ENCODE assay signal across 8 cellular contexts in genomic region chr11:47552086-47552580, GRCh38. TPM values are rescaled to one million over a fixed set of nuclear protein-coding genes. Genes with fewer than 3 reads are reported as not detected.
DNase-seq lines count a peak whose midpoint lies in the region; ATAC-seq and TF ChIP-seq lines count a peak whose summit lies in the region.

No MANE protein-coding gene starts in this region.

- in situ Hi-C loops in GM13976 (cut with MboI; ENCODE audit: low sequenced_read_pairs, unreplicated experiment), result no loop called here

- H3K27me3 ChIP-seq in BJ (ENCODE audit: control insufficient read depth, insufficient read depth, low read length) (no peaks in the 10 kb centered on the region), adipocyte (replicated peaks; ENCODE audit: control insufficient read depth, insufficient read depth, low read length) (no peaks in the 10 kb centered on the region), right atrium auricular region (no peaks in the 10 kb centered on the region)

- H3K4me1 ChIP-seq in adipocyte (ENCODE audit: control insufficient read depth, insufficient read depth, low read length) (peaks cover 27% of the 10 kb centered on the region), right atrium auricular region (peaks cover 0 to 24% of the 10 kb centered on the region in 2 donors)

- TF ChIP-seq CTCF in BJ (IDR thresholded peaks at IDR 0.05; ENCODE audit: insufficient read depth, low read depth, low read length) (no peak), right atrium auricular region (IDR thresholded peaks at IDR 0.05) (no peak), retinal pigment epithelial cell (conservative IDR thresholded peaks at IDR 0.05; ENCODE audit: low read depth, low read length) (no peak), GM13976 (IDR thresholded peaks at IDR 0.05; ENCODE audit: borderline replicate concordance, control extremely low read depth, extremely low read depth, insufficient read depth, missing control alignments) (no peak)

- DNase-seq in BJ (ENCODE audit: low read depth) (no peak), NAMALWA (ENCODE audit: low spot score) (peak; percentile 64), adipocyte (ENCODE audit: low read depth) (peak; percentile 74), right atrium auricular region (ENCODE audit: low spot score) (no peak), retinal pigment epithelial cell (ENCODE audit: low read depth) (no peak), GM13976 (ENCODE audit: low spot score) (no peak), NCI-H510A (lab: John Stamatoyannopoulos, UW) (no peak)

- CTCF ChIA-PET in BJ (lab: Yijun Ruan, JAX), result interaction anchor here (0.5 to 5.7 kb wide), 6 partner anchors 12 to 184 kb away, joined by 3 to 45 read pairs (median 7); partner anchors contain the start of gene PTPMT1

- POLR2A ChIA-PET in BJ (lab: Charles Lee), result no interaction called here

- H3K9ac ChIP-seq in adipocyte (ENCODE audit: low read length), result peak overlapping the region; percentile 99

- H3K36me3 ChIP-seq in BJ (ENCODE audit: control insufficient read depth, insufficient read depth, low read length) (no peaks in the 10 kb centered on the region), adipocyte (ENCODE audit: control insufficient read depth, insufficient read depth, low read length, severe bottlenecking) (no peaks in the 10 kb centered on the region), right atrium auricular region (no peaks in the 10 kb centered on the region)

- peak overlapping the region; percentile 94 to 95 for H3K27ac ChIP-seq in right atrium auricular region

- H3K9me3 ChIP-seq in adipocyte (ENCODE audit: control insufficient read depth, low read length) (no peaks in the 10 kb centered on the region), right atrium auricular region (no peaks in the 10 kb centered on the region)

- peak overlapping the region; percentile 85 for H3K4me3 ChIP-seq in BJ (ENCODE audit: low read depth, low read length)
- peak overlapping the region; percentile 92 for H3K4me3 ChIP-seq in adipocyte (ENCODE audit: low read length)
- H3K4me3 ChIP-seq in right atrium auricular region, result peak overlapping the region; percentile 96 to 97
- H3K4me3 ChIP-seq in retinal pigment epithelial cell (ENCODE audit: low read length), result peak overlapping the region; percentile 84

- ATAC-seq in GM19438 (IDR thresholded peaks at IDR 0.05; ENCODE audit: low read depth, unreplicated experiment), result peak; percentile 1

RNA-seq across cellular contexts. Expression of gene CELF1, which starts 0.8 kb away (rescaled TPM):
- polyA plus RNA-seq in BJ (2011; rRNA removed), result 73.5 and 85.4 TPM in 2 replicates
- 121 and 134 TPM in 2 replicates for polyA minus RNA-seq in BJ (2011; rRNA and poly(A)+ RNA removed)
- 10 to 100 TPM; 57.1 to 65.9 TPM for total RNA-seq in right atrium auricular region

RNA-seq across cellular contexts. Expression of gene PTPMT1, which starts 13.3 kb away (rescaled TPM):
- polyA plus RNA-seq in BJ (2011; rRNA removed), result 61.9 and 69.4 TPM in 2 replicates
- polyA minus RNA-seq in BJ (2011; rRNA and poly(A)+ RNA removed), result 15.7 and 19.0 TPM in 2 replicates
- total RNA-seq in right atrium auricular region, result 10 to 100 TPM; 26.9 to 50.1 TPM

RNA-seq across cellular contexts. Expression of gene KBTBD4, which starts 26.6 kb away (rescaled TPM):
- polyA plus RNA-seq in BJ (2011; rRNA removed), result 21.9 and 25.5 TPM in 2 replicates
- 18.2 and 26.6 TPM in 2 replicates for polyA minus RNA-seq in BJ (2011; rRNA and poly(A)+ RNA removed)
- total RNA-seq in right atrium auricular region, result 10 to 100 TPM; 11.7 to 21.7 TPM

RNA-seq across cellular contexts. Expression of gene NDUFS3, which starts 26.7 kb away (rescaled TPM):
- polyA plus RNA-seq in BJ (2011; rRNA removed), result 85.5 and 98.0 TPM in 2 replicates
- polyA minus RNA-seq in BJ (2011; rRNA and poly(A)+ RNA removed), result 26.8 and 50.5 TPM in 2 replicates
- 100 to 1,000 TPM in 1 of 2 donors, 10 to 100 TPM in 1; 93.4 to 125 TPM for total RNA-seq in right atrium auricular region

RNA-seq across cellular contexts. Expression of gene FAM180B, which starts 34.3 kb away (rescaled TPM):
- polyA plus RNA-seq in BJ (2011; rRNA removed), result not detected in 2 replicates
- polyA minus RNA-seq in BJ (2011; rRNA and poly(A)+ RNA removed), result not detected in 2 replicates
- total RNA-seq in right atrium auricular region, result under 1 TPM in 1 of 2 donors, not detected in 1; 0.89 TPM

Comparison
In these comparisons a context has a peak if more than half of its experiments do, and no peak if none do; other contexts are left out.
1. DNase-seq: peak in NAMALWA (single experiment) and adipocyte (single experiment); none in BJ (single experiment), right atrium auricular region (single experiment), retinal pigment epithelial cell (single experiment), GM13976 (single experiment) and NCI-H510A (single experiment).
2. Peak in every context shown above with its lines, with median percentiles within 50 percentile points of each other: H3K4me3 ChIP-seq.